In the genomic region with DNA sequence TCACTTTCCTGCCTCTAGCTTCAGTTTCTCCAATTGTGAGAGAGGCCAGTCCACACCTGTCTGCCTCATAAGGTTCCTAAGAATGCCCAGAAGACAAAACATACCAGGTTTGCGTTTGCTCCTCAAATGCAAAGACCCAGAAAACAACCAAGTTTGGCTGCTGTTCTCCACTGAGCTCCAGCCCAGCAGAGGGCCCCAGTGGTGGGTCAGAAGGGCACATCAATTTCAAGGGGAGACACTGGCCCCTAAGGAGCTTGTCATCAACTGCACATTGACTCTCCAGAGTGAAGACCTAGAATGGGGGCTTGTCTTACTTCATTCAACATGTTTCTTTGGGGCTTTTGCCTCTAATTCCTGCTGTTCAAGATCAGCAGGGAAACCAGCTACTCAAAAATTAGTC, we compare ENCODE assay signal across 22 cellular contexts.
"Had no signal": no experiment of that assay in that cellular context is flagged by ENCODE, and none has a peak within 500 bp of the region (broad histone marks: within the 10 kb centered on the region; RNA-seq: fewer than 3 reads in every experiment).

No MANE protein-coding gene starts in this region.

- H3K36me3 ChIP-seq: esophagus muscularis mucosa, gastrocnemius medialis, heart right ventricle, neutrophil, suprapubic skin, thyroid gland had no signal

- H3K9me3 ChIP-seq: esophagus muscularis mucosa, gastrocnemius medialis, heart right ventricle, mucosa of descending colon, neutrophil, psoas muscle, suprapubic skin, thyroid gland had no signal

- H3K27me3 ChIP-seq: gastrocnemius medialis, thyroid gland had no signal

- H3K4me1 ChIP-seq: esophagus muscularis mucosa, heart right ventricle, suprapubic skin, thyroid gland had no signal

- H3K4me3 ChIP-seq: esophagus muscularis mucosa, gastrocnemius medialis, heart right ventricle, mucosa of descending colon, psoas muscle, skin epidermis, suprapubic skin, thyroid gland had no signal

- DNase-seq: effector memory CD4-positive, alpha-beta T cell; gastrocnemius medialis; heart right ventricle; hypothalamus; islet precursor cell; mammary epithelial cell; mucosa of descending colon; naive thymus-derived CD8-positive, alpha-beta T cell; psoas muscle; retina; stimulated activated CD4-positive, alpha-beta T cell treated with anti-CD3 and anti-CD28 coated beads, Interleukin-12 subunit alpha, Interleukin-12 subunit beta, amount 100 ng/mL, for 4 hours; stimulated activated CD8-positive, alpha-beta memory T cell treated with anti-CD3 and anti-CD28 coated beads, Interleukin-4, amount 100 ng/mL, for 48 hours; stimulated activated naive CD8-positive, alpha-beta T cell treated with anti-CD3 and anti-CD28 coated beads, Interleukin-15, Interleukin-2, amounts not matched to agents 100 U/mL and 50 U/mL, for 24 hours; thyroid gland had no signal

- H3K27ac ChIP-seq: epithelial cell of prostate, esophagus muscularis mucosa, gastrocnemius medialis, heart right ventricle, neutrophil, psoas muscle, skin epidermis, suprapubic skin, thyroid gland had no signal

- ATAC-seq: gastrocnemius medialis; heart right ventricle; mucosa of descending colon; naive thymus-derived CD8-positive, alpha-beta T cell; psoas muscle; sciatic nerve; stimulated activated effector memory CD8-positive, alpha-beta T cell treated with anti-CD3 and anti-CD28 coated beads, Interleukin-12 subunit alpha, Interleukin-12 subunit beta, amount 100 ng/mL, for 72 hours; stimulated activated naive CD8-positive, alpha-beta T cell treated with anti-CD3 and anti-CD28 coated beads, Interleukin-15, Interleukin-2, amounts not matched to agents 100 U/mL and 50 U/mL, for 24 hours had no signal

- FAIRE-seq: urothelium cell line had no signal
